Comparison of ENCODE assay signal across 1 cellular context in genomic region chr3:179562467-179563297, GRCh38.
TF ChIP-seq lines count a peak whose summit lies in the region.

TSS of gene ACTL6A (plus strand) at chr3:179562926. CDS start at chr3:179563093, 167 bp downstream.

TF ChIP-seq in HEK293, 187 proteins besides CTCF, POLR2A, EP300 and RAD21 (continued from another document):
- TF ChIP-seq, protein P1, sequence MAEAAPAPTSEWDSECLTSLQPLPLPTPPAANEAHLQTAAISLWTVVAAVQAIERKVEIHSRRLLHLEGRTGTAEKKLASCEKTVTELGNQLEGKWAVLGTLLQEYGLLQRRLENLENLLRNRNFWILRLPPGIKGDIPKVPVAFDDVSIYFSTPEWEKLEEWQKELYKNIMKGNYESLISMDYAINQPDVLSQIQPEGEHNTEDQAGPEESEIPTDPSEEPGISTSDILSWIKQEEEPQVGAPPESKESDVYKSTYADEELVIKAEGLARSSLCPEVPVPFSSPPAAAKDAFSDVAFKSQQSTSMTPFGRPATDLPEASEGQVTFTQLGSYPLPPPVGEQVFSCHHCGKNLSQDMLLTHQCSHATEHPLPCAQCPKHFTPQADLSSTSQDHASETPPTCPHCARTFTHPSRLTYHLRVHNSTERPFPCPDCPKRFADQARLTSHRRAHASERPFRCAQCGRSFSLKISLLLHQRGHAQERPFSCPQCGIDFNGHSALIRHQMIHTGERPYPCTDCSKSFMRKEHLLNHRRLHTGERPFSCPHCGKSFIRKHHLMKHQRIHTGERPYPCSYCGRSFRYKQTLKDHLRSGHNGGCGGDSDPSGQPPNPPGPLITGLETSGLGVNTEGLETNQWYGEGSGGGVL (tag by site-specific recombination; IDR thresholded peaks at IDR 0.05), result peak; percentile 75
- no peak for TF ChIP-seq ZNF529 (tag by site-specific recombination; IDR thresholded peaks at IDR 0.05; ENCODE audit: insufficient replicate concordance)
- TF ChIP-seq ZNF76 (tag by site-specific recombination; IDR thresholded peaks at IDR 0.05; ENCODE audit: borderline replicate concordance, low read depth), result peak; percentile 34; the same call in 1 of the 2 replicates
- TF ChIP-seq ZNF366 (tag by site-specific recombination; conservative IDR thresholded peaks at IDR 0.05), result peak; percentile 95
- peak; percentile 47; the same call in 1 of the 2 replicates for TF ChIP-seq WT1 (tag by site-specific recombination; IDR thresholded peaks at IDR 0.05)
- TF ChIP-seq ZNF157 (tag by site-specific recombination; IDR thresholded peaks at IDR 0.05), result no peak
- TF ChIP-seq ZNF561 (tag by site-specific recombination; IDR thresholded peaks at IDR 0.05; ENCODE audit: borderline replicate concordance), result peak; percentile 100
